8 cellular contexts compared by ENCODE assay signal in the genomic region with DNA sequence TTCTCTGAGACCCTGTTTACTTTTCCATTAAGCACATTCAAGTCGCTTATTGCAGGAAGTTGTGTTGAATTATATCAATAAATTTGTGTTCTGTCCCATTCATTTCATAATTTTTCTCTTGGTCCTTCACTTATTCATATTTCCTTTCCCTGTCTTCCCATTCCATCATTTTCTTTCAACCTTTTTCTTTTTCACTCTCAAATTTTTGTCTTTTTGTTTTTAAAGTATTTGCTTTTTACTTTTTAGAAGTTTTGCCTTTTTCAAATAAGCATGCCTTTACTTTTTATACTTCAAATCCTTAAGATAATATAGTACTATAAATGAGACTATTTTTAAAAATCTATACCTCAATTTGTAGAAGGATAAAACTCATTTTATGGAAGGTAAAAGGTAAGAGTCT.
"Had no signal": no experiment of that assay in that cellular context is flagged by ENCODE, and none has a peak within 500 bp of the region (broad histone marks: within the 10 kb centered on the region; RNA-seq: fewer than 3 reads in every experiment).

No MANE protein-coding gene starts in this region.

- FAIRE-seq: G401.6, GM12878, GM12891, GM12892, GM18507, GM19239 had no signal

- ATAC-seq: GM12878 had no signal

- H3K4me3 ChIP-seq: GM12878 had no signal

- DNase-seq: GDM1, GF-D8 had no signal
